ENCODE assay signal across 18 cellular contexts in genomic region chr2:33678447-33678846, GRCh38.
"Had no signal": no experiment of that assay in that cellular context is flagged by ENCODE, and none has a peak within 500 bp of the region (broad histone marks: within the 10 kb centered on the region; RNA-seq: fewer than 3 reads in every experiment).

No MANE protein-coding gene starts in this region.

- H3K4me1 Mint-ChIP-seq: activated CD4-positive, alpha-beta memory T cell treated with anti-CD3 and anti-CD28 coated beads, Interleukin-2, amount 10 ng/mL, durations not matched to agents 7 days and 5 days; activated CD4-positive, alpha-beta T cell treated with anti-CD3 and anti-CD28 coated beads for 36 hours; activated naive CD8-positive, alpha-beta T cell treated with anti-CD3 and anti-CD28 coated beads, Interleukin-2, amount 10 ng/mL, durations not matched to agents 7 days and 5 days; T-helper 17 cell had no signal

- H3K4me3 ChIP-seq: adrenal gland, PC-9 had no signal

- H3K36me3 ChIP-seq: adrenal gland had no signal

- H3K27ac Mint-ChIP-seq: activated CD4-positive, alpha-beta memory T cell treated with anti-CD3 and anti-CD28 coated beads, Interleukin-2, amount 10 ng/mL, durations not matched to agents 7 days and 5 days; activated CD4-positive, alpha-beta T cell treated with anti-CD3 and anti-CD28 coated beads for 36 hours; activated naive CD8-positive, alpha-beta T cell treated with anti-CD3 and anti-CD28 coated beads, Interleukin-2, amount 10 ng/mL, durations not matched to agents 7 days and 5 days; T-helper 17 cell had no signal

- H3K36me3 Mint-ChIP-seq: activated naive CD8-positive, alpha-beta T cell treated with anti-CD3 and anti-CD28 coated beads, Interleukin-2, amount 10 ng/mL, durations not matched to agents 7 days and 5 days had no signal

- H3K4me3 Mint-ChIP-seq: activated CD4-positive, alpha-beta memory T cell treated with anti-CD3 and anti-CD28 coated beads, Interleukin-2, amount 10 ng/mL, durations not matched to agents 7 days and 5 days; activated CD4-positive, alpha-beta T cell treated with anti-CD3 and anti-CD28 coated beads for 36 hours; activated naive CD8-positive, alpha-beta T cell treated with anti-CD3 and anti-CD28 coated beads, Interleukin-2, amount 10 ng/mL, durations not matched to agents 7 days and 5 days; T-helper 17 cell had no signal

- ATAC-seq: activated CD4-positive, alpha-beta T cell treated with anti-CD3 and anti-CD28 coated beads for 36 hours; T-helper 17 cell had no signal

- H3K27me3 Mint-ChIP-seq: activated CD4-positive, alpha-beta T cell treated with anti-CD3 and anti-CD28 coated beads for 36 hours had no signal

- DNase-seq: activated CD4-positive, alpha-beta memory T cell treated with anti-CD3 and anti-CD28 coated beads, Interleukin-2, amount 10 ng/mL, durations not matched to agents 7 days and 5 days; activated CD4-positive, alpha-beta T cell treated with anti-CD3 and anti-CD28 coated beads for 36 hours; activated CD4-positive, alpha-beta T cell treated with anti-CD3 and anti-CD28 coated beads, Interleukin-2, amount 50 U/mL, for 1 hour; activated naive CD4-positive, alpha-beta T cell treated with anti-CD3 and anti-CD28 coated beads, Interleukin-2, amount 50 U/mL, for 16 hours; activated naive CD8-positive, alpha-beta T cell treated with anti-CD3 and anti-CD28 coated beads, Interleukin-2, amount 10 ng/mL, durations not matched to agents 7 days and 5 days; adrenal gland; anterior cingulate cortex; Kasumi-1; KBM-7; NCI-H146; NCI-H187 treated with DMSO at 0.1 percent for 48 hours; NCI-H2081 treated with DMSO at 0.1 percent for 48 hours; NCI-H446; NCI-H524; PC-9; SHP77 treated with DMSO at 0.1 percent for 48 hours; T-helper 17 cell; T-helper 9 cell had no signal

- H3K27me3 ChIP-seq: adrenal gland had no signal

- H3K4me1 ChIP-seq: adrenal gland had no signal

- H3K9me3 ChIP-seq: adrenal gland had no signal

- H3K9me3 Mint-ChIP-seq: activated CD4-positive, alpha-beta memory T cell treated with anti-CD3 and anti-CD28 coated beads, Interleukin-2, amount 10 ng/mL, durations not matched to agents 7 days and 5 days; activated naive CD8-positive, alpha-beta T cell treated with anti-CD3 and anti-CD28 coated beads, Interleukin-2, amount 10 ng/mL, durations not matched to agents 7 days and 5 days had no signal
